ENCODE assay signal across 21 cellular contexts in genomic region chr5:114438471-114438870, GRCh38.
DNase-seq lines count a peak whose midpoint lies in the region; ATAC-seq, FAIRE-seq and TF ChIP-seq lines count a peak whose summit lies in the region.
"Had no signal": no experiment of that assay in that cellular context is flagged by ENCODE, and none has a peak within 500 bp of the region (broad histone marks: within the 10 kb centered on the region; RNA-seq: fewer than 3 reads in every experiment).

No MANE protein-coding gene starts in this region.

- no peak overlapping the region for H2AFZ ChIP-seq in H1 (ENCODE audit: low read length)

- no peak overlapping the region for H2BK20ac ChIP-seq in H1 (ENCODE audit: low read length)

- CTCF ChIA-PET in H1 (lab: Charles Lee; ENCODE audit: partially characterized antibody) = interaction anchor here (1.1 to 11.0 kb wide), 2 partner anchors 10 to 351 kb away, joined by 3 to 118 read pairs; no protein-coding TSS in a partner anchor

- FAIRE-seq in H1 (lab: Jason Lieb, UNC) = no peak
- FAIRE-seq: GM12891 had no signal

- H3K79me2 ChIP-seq in H1 (ENCODE audit: control insufficient read depth in 1 of 2, insufficient read depth in 2 of 2, low read length in 2 of 2) = peaks cover 0 to 95% of the 10 kb centered on the region in 2 experiments; a peak in 3 of 4 replicates
- no peaks in the 10 kb centered on the region for H3K79me2 ChIP-seq in mesendoderm (ENCODE audit: control insufficient read depth, insufficient read depth, low read length)

- no peak overlapping the region for H2BK5ac ChIP-seq in H1 (ENCODE audit: low read depth, low read length)
- no peak overlapping the region for H2BK5ac ChIP-seq in mesendoderm (ENCODE audit: low read length)

- no peaks in the 10 kb centered on the region for H3K9me3 ChIP-seq in H1 (ENCODE audit: insufficient read depth in 2 of 2, low read depth in 1 of 2, low read length in 1 of 2)
- H3K9me3 ChIP-seq: MG63 had no signal

- no peak for TF ChIP-seq POLR2A in H1 (IDR thresholded peaks at IDR 0.05; ENCODE audit: control extremely low read depth in 1 of 2, low read depth in 2 of 2, low read length in 2 of 2)

- no peak overlapping the region; the same call in 1 of the 2 replicates for H3K4me3 Mint-ChIP-seq in HFFc6
- H3K4me3 Mint-ChIP-seq: CD4-positive, CD25-positive, alpha-beta regulatory T cell had no signal

- H4K8ac ChIP-seq in H1 (ENCODE audit: extremely low read depth, insufficient read depth, low read length) = no peak overlapping the region
- no peak overlapping the region for H4K8ac ChIP-seq in mesendoderm (ENCODE audit: low read depth, low read length)

- TF ChIP-seq EP300 in H1 (IDR thresholded peaks at IDR 0.05; ENCODE audit: borderline replicate concordance in 1 of 2, low read depth in 2 of 2, low read length in 2 of 2) = no peak

- peak overlapping the region; percentile 17; the same call in 1 of the 2 replicates for H3K27ac Mint-ChIP-seq in HFFc6
- H3K27ac Mint-ChIP-seq: CD4-positive, CD25-positive, alpha-beta regulatory T cell had no signal

- no peak overlapping the region for H3K4me2 ChIP-seq in H1 (ENCODE audit: insufficient read depth in 1 of 2, low read depth in 2 of 2, low read length in 2 of 2)
- H3K4me2 ChIP-seq in mesendoderm (ENCODE audit: low read length) = no peak overlapping the region

- no peak overlapping the region for H3K4ac ChIP-seq in H1 (replicated peaks; ENCODE audit: insufficient read length, low read depth, low read length)
- H3K4ac ChIP-seq in mesendoderm (ENCODE audit: low read depth, low read length) = no peak overlapping the region

- no peaks in the 10 kb centered on the region for H4K20me1 ChIP-seq in H1 (replicated peaks in 1 of 2; ENCODE audit: control insufficient read depth in 1 of 2, insufficient read depth in 2 of 2, low read length in 2 of 2)

- H3K79me1 ChIP-seq in H1 (ENCODE audit: low read depth, low read length) (no peaks in the 10 kb centered on the region), mesendoderm (ENCODE audit: low read length) (no peaks in the 10 kb centered on the region)

- H3K18ac ChIP-seq in H1 (ENCODE audit: extremely low read depth, low read length) = no peak overlapping the region
- no peak overlapping the region for H3K18ac ChIP-seq in mesendoderm (ENCODE audit: low read length)

- peaks cover 9% of the 10 kb centered on the region for H3K36me3 Mint-ChIP-seq in HFFc6 (ENCODE audit: low read depth)
- H3K36me3 Mint-ChIP-seq: CD4-positive, CD25-positive, alpha-beta regulatory T cell had no signal

- peaks cover 44% of the 10 kb centered on the region for H3K4me1 Mint-ChIP-seq in HFFc6 (ENCODE audit: low read depth)
- H3K4me1 Mint-ChIP-seq: CD4-positive, CD25-positive, alpha-beta regulatory T cell had no signal

- no peak overlapping the region for H2BK15ac ChIP-seq in H1 (ENCODE audit: low read length)
- H2BK15ac ChIP-seq in mesendoderm (replicated peaks; ENCODE audit: low read depth) = no peak overlapping the region

- H3K36me3 ChIP-seq in H1 (ENCODE audit: control insufficient read depth in 2 of 4, insufficient read depth in 4 of 4, low read length in 3 of 4) (no peaks in the 10 kb centered on the region), mesendoderm (ENCODE audit: control insufficient read depth, insufficient read depth, low read length) (no peaks in the 10 kb centered on the region)
- H3K36me3 ChIP-seq: MG63 had no signal

- H3K27me3 ChIP-seq in H1 (replicated peaks in 1 of 4; ENCODE audit: control insufficient read depth in 3 of 4, extremely low read depth in 1 of 4, insufficient read depth in 3 of 4, low read length in 3 of 4) (no peaks in the 10 kb centered on the region), mesendoderm (ENCODE audit: insufficient read depth, low read length, poor library complexity) (no peaks in the 10 kb centered on the region)
- H3K27me3 ChIP-seq: MG63 had no signal

- H3K9ac ChIP-seq in H1 (replicated peaks in 1 of 4; ENCODE audit: extremely low read depth in 1 of 4, low read depth in 3 of 4, low read length in 3 of 4) (no peak overlapping the region), mesendoderm (ENCODE audit: low read length) (no peak overlapping the region)

- H2BK12ac ChIP-seq in H1 (ENCODE audit: low read depth, low read length) = no peak overlapping the region; the same call in 1 of the 2 replicates

- H3K23ac ChIP-seq in H1 (ENCODE audit: insufficient read length) (no peak overlapping the region), mesendoderm (ENCODE audit: low read length) (no peak overlapping the region)

- H3K56ac ChIP-seq in H1 (replicated peaks; ENCODE audit: insufficient read length, low read depth, low read length) (no peak overlapping the region), mesendoderm (ENCODE audit: low read length) (no peak overlapping the region)

- H3K4me3 ChIP-seq in H1 (ENCODE audit: extremely low read depth in 1 of 4, insufficient read depth in 2 of 4, low read depth in 3 of 4, low read length in 4 of 4) = no peak overlapping the region
- no peak overlapping the region for H3K4me3 ChIP-seq in mesendoderm (ENCODE audit: low read length)
- H3K4me3 ChIP-seq: MG63 had no signal

- no peak for TF ChIP-seq RAD21 in H1 (IDR thresholded peaks at IDR 0.05 in 1 of 2, conservative IDR thresholded peaks at IDR 0.05 in 1 of 2; ENCODE audit: low read depth in 2 of 2, low read length in 2 of 2)

- H3K14ac ChIP-seq in H1 (ENCODE audit: insufficient read length) = no peak overlapping the region

- H3K4me1 ChIP-seq in H1 (replicated peaks in 1 of 4; ENCODE audit: control insufficient read depth in 3 of 4, insufficient read depth in 4 of 4, low read length in 3 of 4) = peaks cover 0 to 7% (median 1%) of the 10 kb centered on the region in 4 experiments; a peak in 4 of 7 replicates
- peaks cover 6% of the 10 kb centered on the region for H3K4me1 ChIP-seq in mesendoderm (ENCODE audit: control insufficient read depth, low read depth, low read length)

- no peak overlapping the region for H4K5ac ChIP-seq in H1 (ENCODE audit: insufficient read length, low read depth, low read length)
- H4K5ac ChIP-seq in mesendoderm (ENCODE audit: low read length) = no peak overlapping the region

- ATAC-seq in HG02610 (IDR thresholded peaks at IDR 0.05; ENCODE audit: unreplicated experiment) = no peak
- ATAC-seq: HCT116, Panc1, SK-N-SH treated with all-trans-retinoic acid at 6 μM for 48 hours had no signal

- H4K91ac ChIP-seq in H1 (replicated peaks; ENCODE audit: insufficient read length, low read length) = no peak overlapping the region

- H3K27me3 Mint-ChIP-seq in HFFc6 (ENCODE audit: insufficient read depth) = peaks cover 2% of the 10 kb centered on the region; the same call in 1 of the 2 replicates

- H2AK5ac ChIP-seq in H1 (ENCODE audit: low read depth, low read length) (no peak overlapping the region), mesendoderm (ENCODE audit: low read length) (no peak overlapping the region)

- no peaks in the 10 kb centered on the region for H3K9me3 Mint-ChIP-seq in HFFc6

- H3K23me2 ChIP-seq in H1 (ENCODE audit: low read depth, low read length) = no peaks in the 10 kb centered on the region; the same call in 1 of the 2 replicates

- POLR2A ChIA-PET in H1 (lab: Charles Lee; ENCODE audit: partially characterized antibody) = no interaction called here

- H2BK120ac ChIP-seq in H1 (replicated peaks; ENCODE audit: low read depth, low read length) (no peak overlapping the region), mesendoderm (ENCODE audit: low read depth, low read length) (no peak overlapping the region)

- H3K27ac ChIP-seq in H1 (ENCODE audit: low read depth, low read length) (no peak overlapping the region), mesendoderm (ENCODE audit: low read depth, low read length) (no peak overlapping the region)

- WGBS in H1 (ENCODE audit: extremely low coverage in 1 of 2, insufficient coverage in 1 of 2, insufficient read length in 1 of 2, insufficient replicate concordance in 2 of 2, low coverage in 1 of 2, low lambda C conversion rate in 2 of 2, missing lambda C conversion rate in 1 of 2), 2 experiments = 82% methylated on average over 4 of the region's 4 CpGs; no CpG with 5 or more reads in 1 of the 2 experiments
- no CpG with 5 or more reads among the region's 4 CpGs for WGBS in mesendoderm (ENCODE audit: extremely low coverage, insufficient coverage, low lambda C conversion rate)

- TF ChIP-seq CTCF in HFFc6 (IDR thresholded peaks at IDR 0.05) (no peak), H1 (IDR thresholded peaks at IDR 0.05; ENCODE audit: control extremely low read depth in 1 of 3, insufficient read depth in 1 of 3, low read depth in 1 of 3, low read length in 3 of 3) (no peak)

- DNase-seq in ELR (ENCODE audit: low read depth) = peak; percentile 17
- DNase-seq in HFFc6 = no peak
- no peak for DNase-seq in H1 (ENCODE audit: low read depth in 1 of 2, low spot score in 2 of 2)
- peak; percentile 94 for DNase-seq in mesendoderm
- no peak for DNase-seq in activated effector memory CD4-positive, alpha-beta T cell treated with Interleukin-2 at 50 U/mL for 16 hours
- DNase-seq in iPS-NIHi7 (ENCODE audit: extremely low spot score) = no peak
- DNase-seq: CD4-positive, CD25-positive, alpha-beta regulatory T cell; Kasumi-1; MG63; NCI-H1092 treated with DMSO at 0.1 percent for 48 hours; NCI-H146; NCI-H2029; NCI-H226; NCI-H510A treated with DMSO at 0.1 percent for 48 hours; NCI-H748 treated with DMSO at 0.1 percent for 48 hours; NK-92 treated with Interleukin-12 subunit alpha and Interleukin-12 subunit beta, amount 100 ng/mL, for 24 hours had no signal

TF ChIP-seq in H1, 55 proteins besides CTCF, POLR2A, EP300 and RAD21:
- TF ChIP-seq JUN (IDR thresholded peaks at IDR 0.05; ENCODE audit: low read depth, low read length) = peak; percentile 65; the same call in 1 of the 2 replicates
- peak; percentile 68; the same call in 1 of the 2 replicates for TF ChIP-seq JUND (IDR thresholded peaks at IDR 0.05; ENCODE audit: low read length)
- no peak for TF ChIP-seq SIN3A (conservative IDR thresholded peaks at IDR 0.05 in 1 of 2, IDR thresholded peaks at IDR 0.05 in 1 of 2; ENCODE audit: low read depth in 1 of 2, low read length in 2 of 2)

Comparison
In these comparisons a context has a peak if more than half of its experiments do, and no peak if none do; other contexts are left out.
1. DNase-seq: peak in ELR (single experiment) and mesendoderm (single experiment); none in HFFc6 (single experiment), H1 (0 of 2), activated effector memory CD4-positive, alpha-beta T cell treated with Interleukin-2 at 50 U/mL for 16 hours (single experiment) and iPS-NIHi7 (single experiment).